In genomic region chr15:55401786-55402246, GRCh38 we compare ENCODE assay signal across 1 cellular context.
TF ChIP-seq lines count a peak whose summit lies in the region.

No MANE protein-coding gene starts in this region.

TF ChIP-seq in K562, 482 proteins besides CTCF, POLR2A, EP300 and RAD21 (continued from another document and continues in another):
- TF ChIP-seq MGA (IDR thresholded peaks at IDR 0.05) = no peak
- no peak for TF ChIP-seq MNT (conservative IDR thresholded peaks at IDR 0.05)
- TF ChIP-seq USF2 (CRISPR knock-in tag; IDR thresholded peaks at IDR 0.05) = no peak
- no peak for TF ChIP-seq PHB (CRISPR knock-in tag; IDR thresholded peaks at IDR 0.05)
- no peak for TF ChIP-seq ELF4 (CRISPR knock-in tag; IDR thresholded peaks at IDR 0.05)
- no peak for TF ChIP-seq PBX2 (CRISPR knock-in tag; IDR thresholded peaks at IDR 0.05; ENCODE audit: low read depth)
- no peak for TF ChIP-seq PBX2 (tag; conservative IDR thresholded peaks at IDR 0.05; ENCODE audit: low read depth)
- TF ChIP-seq ARID4B (CRISPR knock-in tag; IDR thresholded peaks at IDR 0.05) = no peak
- no peak for TF ChIP-seq RNF2 (IDR thresholded peaks at IDR 0.05)
- TF ChIP-seq BRF1 (IDR thresholded peaks at IDR 0.05; ENCODE audit: borderline replicate concordance, extremely low read depth, insufficient read length) = no peak
- TF ChIP-seq TAF1 (IDR thresholded peaks at IDR 0.05; ENCODE audit: control insufficient read depth, extremely low read depth, insufficient read depth, low read length, severe bottlenecking) = no peak
- no peak for TF ChIP-seq ZFP30 (CRISPR knock-in tag; IDR thresholded peaks at IDR 0.05; ENCODE audit: borderline replicate concordance)
- no peak for TF ChIP-seq SAP30 (IDR thresholded peaks at IDR 0.05; ENCODE audit: borderline replicate concordance, insufficient read depth, low read depth, low read length, poor library complexity, severe bottlenecking)
- peak; percentile 86; the same call in 1 of the 2 replicates for TF ChIP-seq ZNF644 (tag; IDR thresholded peaks at IDR 0.05; ENCODE audit: low read depth)
- TF ChIP-seq POLR2G (IDR thresholded peaks at IDR 0.05; ENCODE audit: low read depth, low read length) = no peak
- TF ChIP-seq E4F1 (CRISPR knock-in tag; IDR thresholded peaks at IDR 0.05; ENCODE audit: borderline replicate concordance) = peak; percentile 71; the same call in 1 of the 2 replicates
- no peak for TF ChIP-seq PURB (CRISPR knock-in tag; IDR thresholded peaks at IDR 0.05; ENCODE audit: low read depth)
- no peak for TF ChIP-seq RAD51 (IDR thresholded peaks at IDR 0.05; ENCODE audit: borderline replicate concordance, low read depth)
- TF ChIP-seq BACH1 (tag; IDR thresholded peaks at IDR 0.05) = peak; percentile 60; the same call in 1 of the 2 replicates
- TF ChIP-seq ZNF3 (CRISPR knock-in tag; IDR thresholded peaks at IDR 0.05) = 0 out of 2 replicates have a peak, but pooled peaks have one; percentile 39
- no peak for TF ChIP-seq ARID1B (IDR thresholded peaks at IDR 0.05)
- no peak for TF ChIP-seq ZNF507 (tag; conservative IDR thresholded peaks at IDR 0.05)
